Comparison of ENCODE assay signal across 12 cellular contexts in genomic region chr15:39472661-39473657, GRCh38.
DNase-seq lines count a peak whose midpoint lies in the region; ATAC-seq and TF ChIP-seq lines count a peak whose summit lies in the region.
"Had no signal": no experiment of that assay in that cellular context is flagged by ENCODE, and none has a peak within 500 bp of the region (broad histone marks: within the 10 kb centered on the region; RNA-seq: fewer than 3 reads in every experiment).

No MANE protein-coding gene starts in this region.

- H3K9me3 Mint-ChIP-seq in MCF 10A (ENCODE audit: unreplicated experiment): no peaks in the 10 kb centered on the region
- H3K9me3 Mint-ChIP-seq in CD8-positive, alpha-beta memory T cell: no peaks in the 10 kb centered on the region
- H3K9me3 Mint-ChIP-seq in natural killer cell: no peaks in the 10 kb centered on the region

- CTCF ChIA-PET in MCF 10A (lab: Yijun Ruan, JAX): interaction anchor here (0.7 kb wide), 1 partner anchor 258 kb away, joined by 3 read pairs; no protein-coding TSS in a partner anchor
- CTCF ChIA-PET in CD8-positive, alpha-beta memory T cell (lab: Charles Lee): no interaction called here

- H3K27ac ChIP-seq in breast epithelium (peak overlapping the region; percentile 77 to 90), osteoblast (ENCODE audit: low read depth, low read length) (peak overlapping the region; percentile 81)
- H3K27ac ChIP-seq in CD8-positive, alpha-beta memory T cell (ENCODE audit: low read depth, low read length): no peak overlapping the region
- H3K27ac ChIP-seq: A549 had no signal

- BruUV-seq in MCF 10A (replicated peaks; lab: Mats Ljungman, UMichigan): no TSS peak

- H3K4me2 ChIP-seq in osteoblast (ENCODE audit: insufficient read depth, low read length): peak overlapping the region; percentile 3
- H3K4me2 ChIP-seq: A549 had no signal

- H3K27ac Mint-ChIP-seq in MCF 10A (ENCODE audit: low read depth, unreplicated experiment) (no peak overlapping the region), natural killer cell (no peak overlapping the region), T-helper 17 cell (no peak overlapping the region)
- H3K27ac Mint-ChIP-seq in CD8-positive, alpha-beta memory T cell: no peak overlapping the region
- H3K27ac Mint-ChIP-seq: activated naive CD8-positive, alpha-beta T cell treated with anti-CD3 and anti-CD28 coated beads, Interleukin-2, amount 10 ng/mL, durations not matched to agents 7 days and 5 days; naive thymus-derived CD8-positive, alpha-beta T cell had no signal

- H3K4me1 Mint-ChIP-seq in MCF 10A (ENCODE audit: insufficient read depth, unreplicated experiment): no peaks in the 10 kb centered on the region
- H3K4me1 Mint-ChIP-seq in CD8-positive, alpha-beta memory T cell: no peaks in the 10 kb centered on the region
- no peaks in the 10 kb centered on the region for H3K4me1 Mint-ChIP-seq in natural killer cell
- no peaks in the 10 kb centered on the region for H3K4me1 Mint-ChIP-seq in T-helper 17 cell
- H3K4me1 Mint-ChIP-seq: activated naive CD8-positive, alpha-beta T cell treated with anti-CD3 and anti-CD28 coated beads, Interleukin-2, amount 10 ng/mL, durations not matched to agents 7 days and 5 days had no signal

- H4K20me1 ChIP-seq in osteoblast (ENCODE audit: insufficient read depth, low read length): no peaks in the 10 kb centered on the region

- H3K4me3 Mint-ChIP-seq in MCF 10A (ENCODE audit: unreplicated experiment) (no peak overlapping the region), natural killer cell (no peak overlapping the region), T-helper 17 cell (no peak overlapping the region)
- H3K4me3 Mint-ChIP-seq in CD8-positive, alpha-beta memory T cell: no peak overlapping the region
- H3K4me3 Mint-ChIP-seq: activated naive CD8-positive, alpha-beta T cell treated with anti-CD3 and anti-CD28 coated beads, Interleukin-2, amount 10 ng/mL, durations not matched to agents 7 days and 5 days; naive thymus-derived CD8-positive, alpha-beta T cell had no signal

- H3K27me3 ChIP-seq in breast epithelium (no peaks in the 10 kb centered on the region), osteoblast (ENCODE audit: insufficient read depth, low read length) (no peaks in the 10 kb centered on the region)
- no peaks in the 10 kb centered on the region for H3K27me3 ChIP-seq in CD8-positive, alpha-beta memory T cell (ENCODE audit: insufficient read depth, low read length, poor library complexity, severe bottlenecking)

- intact Hi-C loops in breast epithelium (cut with DNase I; ENCODE audit: low total_unique reads) (no loop called here), MCF 10A (cut with micrococcal nuclease) (no loop called here), natural killer cell (cut with micrococcal nuclease) (no loop called here)

- no peak for TF ChIP-seq POLR2A in breast epithelium (IDR thresholded peaks at IDR 0.05)

- no peak overlapping the region for H2AFZ ChIP-seq in osteoblast (ENCODE audit: low read length)

- H3K27me3 Mint-ChIP-seq in MCF 10A (ENCODE audit: insufficient read depth, unreplicated experiment): no peaks in the 10 kb centered on the region
- H3K27me3 Mint-ChIP-seq in CD8-positive, alpha-beta memory T cell: peaks cover 1 to 18% of the 10 kb centered on the region in 2 donors
- H3K27me3 Mint-ChIP-seq in natural killer cell (ENCODE audit: low read depth in 2 of 2): peaks cover 13 to 21% of the 10 kb centered on the region in 2 donors
- H3K27me3 Mint-ChIP-seq in T-helper 17 cell: peaks cover 17% of the 10 kb centered on the region
- H3K27me3 Mint-ChIP-seq: activated naive CD8-positive, alpha-beta T cell treated with anti-CD3 and anti-CD28 coated beads, Interleukin-2, amount 10 ng/mL, durations not matched to agents 7 days and 5 days had no signal

- H3K36me3 ChIP-seq in breast epithelium (no peaks in the 10 kb centered on the region), osteoblast (ENCODE audit: insufficient read depth, low read length) (no peaks in the 10 kb centered on the region)
- no peaks in the 10 kb centered on the region for H3K36me3 ChIP-seq in CD8-positive, alpha-beta memory T cell (ENCODE audit: insufficient read depth, low read length)

- TF ChIP-seq CTCF in breast epithelium (IDR thresholded peaks at IDR 0.05) (no peak), MCF 10A (IDR thresholded peaks at IDR 0.05; ENCODE audit: unreplicated experiment) (no peak), foreskin fibroblast (IDR thresholded peaks at IDR 0.05; ENCODE audit: low read depth, low read length) (no peak), osteoblast (IDR thresholded peaks at IDR 0.05; ENCODE audit: extremely low read depth, low read depth, low read length) (no peak), natural killer cell (IDR thresholded peaks at IDR 0.05) (no peak)

- POLR2A ChIA-PET in MCF 10A (lab: Yijun Ruan, JAX): no interaction called here
- POLR2A ChIA-PET in CD8-positive, alpha-beta memory T cell (lab: Charles Lee): no interaction called here

- H3K4me1 ChIP-seq in breast epithelium (no peaks in the 10 kb centered on the region), osteoblast (ENCODE audit: insufficient read depth, low read length) (peaks cover 17% of the 10 kb centered on the region)
- H3K4me1 ChIP-seq in CD8-positive, alpha-beta memory T cell (ENCODE audit: insufficient read depth, low read length): no peaks in the 10 kb centered on the region
- H3K4me1 ChIP-seq: A549 had no signal

- no peak overlapping the region for H3K4me3 ChIP-seq in breast epithelium
- H3K4me3 ChIP-seq in foreskin fibroblast (ENCODE audit: low read depth in 1 of 2, low read length in 2 of 2): no peak overlapping the region
- H3K4me3 ChIP-seq in osteoblast (ENCODE audit: insufficient read depth, low read length): no peak overlapping the region
- no peak overlapping the region for H3K4me3 ChIP-seq in CD8-positive, alpha-beta memory T cell (ENCODE audit: low read length)
- H3K4me3 ChIP-seq: A549 had no signal

- ATAC-seq in natural killer cell (no peak), T-helper 17 cell (no peak)
- ATAC-seq: A549; naive thymus-derived CD8-positive, alpha-beta T cell had no signal

- H3K36me3 Mint-ChIP-seq in MCF 10A (ENCODE audit: insufficient read depth, unreplicated experiment): no peaks in the 10 kb centered on the region
- no peaks in the 10 kb centered on the region for H3K36me3 Mint-ChIP-seq in CD8-positive, alpha-beta memory T cell
- no peaks in the 10 kb centered on the region for H3K36me3 Mint-ChIP-seq in natural killer cell
- H3K36me3 Mint-ChIP-seq in T-helper 17 cell (ENCODE audit: low read depth): no peaks in the 10 kb centered on the region
- H3K36me3 Mint-ChIP-seq: activated naive CD8-positive, alpha-beta T cell treated with anti-CD3 and anti-CD28 coated beads, Interleukin-2, amount 10 ng/mL, durations not matched to agents 7 days and 5 days; naive thymus-derived CD8-positive, alpha-beta T cell had no signal

- no peaks in the 10 kb centered on the region for H3K79me2 ChIP-seq in osteoblast (ENCODE audit: insufficient read depth, low read length)

- no peaks in the 10 kb centered on the region for H3K9me3 ChIP-seq in breast epithelium
- no peaks in the 10 kb centered on the region for H3K9me3 ChIP-seq in osteoblast (ENCODE audit: low read depth, low read length)
- H3K9me3 ChIP-seq in CD8-positive, alpha-beta memory T cell (ENCODE audit: low read length): no peaks in the 10 kb centered on the region
- no peaks in the 10 kb centered on the region for H3K9me3 ChIP-seq in T-helper 17 cell (ENCODE audit: control insufficient read depth, low read length, poor library complexity, severe bottlenecking)
- H3K9me3 ChIP-seq: A549 had no signal

- DNase-seq in breast epithelium (ENCODE audit: low spot score in 2 of 2): peak in 1 of 2 donors; percentile 43
- DNase-seq in MCF 10A (ENCODE audit: unreplicated experiment): no peak
- DNase-seq in foreskin fibroblast: peak; percentile 97 to 98
- DNase-seq in osteoblast (ENCODE audit: insufficient read length, low spot score, missing footprints): peak; percentile 88
- DNase-seq in CD8-positive, alpha-beta memory T cell: no peak
- DNase-seq in natural killer cell: no peak
- no peak for DNase-seq in T-helper 17 cell
- DNase-seq in hippocampal formation (lab: John Stamatoyannopoulos, UW): no peak
- DNase-seq: activated naive CD8-positive, alpha-beta T cell treated with anti-CD3 and anti-CD28 coated beads, Interleukin-2, amount 10 ng/mL, durations not matched to agents 7 days and 5 days; naive thymus-derived CD8-positive, alpha-beta T cell; stimulated activated naive CD4-positive, alpha-beta T cell had no signal

Comparison
In these comparisons a context has a peak if more than half of its experiments do, and no peak if none do; other contexts are left out.
1. DNase-seq: peak in foreskin fibroblast (2 of 2) and osteoblast (single experiment); none in MCF 10A (single experiment), CD8-positive, alpha-beta memory T cell (0 of 5), natural killer cell (single experiment), T-helper 17 cell (0 of 3) and hippocampal formation (0 of 2).